20 cellular contexts compared by ENCODE assay signal in the genomic region with DNA sequence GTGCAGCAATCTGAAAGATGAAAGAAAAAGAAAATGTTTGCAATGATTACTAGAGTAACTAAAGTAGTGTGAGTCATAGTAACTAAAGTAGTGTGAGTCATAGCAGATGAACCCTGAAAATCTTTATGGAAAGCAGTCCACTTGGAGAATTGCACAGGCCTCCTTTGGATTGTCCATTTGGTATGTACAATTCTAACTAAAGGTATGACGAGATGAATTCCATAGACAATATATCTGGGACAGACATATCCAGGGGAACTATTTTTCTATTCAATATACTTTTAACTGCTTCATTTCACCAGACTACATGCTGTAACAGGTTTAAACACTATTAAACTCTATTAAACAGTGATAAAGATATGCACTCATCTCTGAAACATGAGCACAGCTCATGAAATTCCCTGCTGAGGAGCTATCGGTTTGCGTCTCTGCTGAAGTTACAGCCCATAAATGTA.
DNase-seq lines count a peak whose midpoint lies in the region; ATAC-seq and TF ChIP-seq lines count a peak whose summit lies in the region.
"Had no signal": no experiment of that assay in that cellular context is flagged by ENCODE, and none has a peak within 500 bp of the region (broad histone marks: within the 10 kb centered on the region; RNA-seq: fewer than 3 reads in every experiment).

No MANE protein-coding gene starts in this region.

- H3K36me3 ChIP-seq in breast epithelium (no peaks in the 10 kb centered on the region), adrenal gland (replicated peaks in 1 of 2) (no peaks in the 10 kb centered on the region)
- H3K36me3 ChIP-seq: gastrocnemius medialis, spleen, transverse colon had no signal

- H3K4me1 ChIP-seq in breast epithelium, result no peaks in the 10 kb centered on the region
- no peaks in the 10 kb centered on the region for H3K4me1 ChIP-seq in adrenal gland (replicated peaks in 1 of 2)
- H3K4me1 ChIP-seq: gastrocnemius medialis, spleen, transverse colon had no signal

- H3K27me3 ChIP-seq in breast epithelium (no peaks in the 10 kb centered on the region), adrenal gland (no peaks in the 10 kb centered on the region)
- H3K27me3 ChIP-seq: gastrocnemius medialis, spleen, transverse colon had no signal

- no peaks in the 10 kb centered on the region for H3K36me3 Mint-ChIP-seq in MCF 10A (ENCODE audit: insufficient read depth, unreplicated experiment)

- POLR2A ChIA-PET in MCF 10A (lab: Yijun Ruan, JAX), result no interaction called here

- no TSS peak for BruUV-seq in MCF 10A (replicated peaks; lab: Mats Ljungman, UMichigan)

- TF ChIP-seq CTCF in MCF 10A (IDR thresholded peaks at IDR 0.05; ENCODE audit: unreplicated experiment) (no peak), breast epithelium (IDR thresholded peaks at IDR 0.05) (no peak), adrenal gland (IDR thresholded peaks at IDR 0.05) (no peak)

- H3K27me3 Mint-ChIP-seq in MCF 10A (ENCODE audit: insufficient read depth, unreplicated experiment), result no peaks in the 10 kb centered on the region

- DNase-seq in MCF 10A (ENCODE audit: unreplicated experiment), result peak; percentile 70
- DNase-seq in breast epithelium (ENCODE audit: low spot score in 2 of 2), result no peak
- peak; percentile 21 for DNase-seq in SW480 (ENCODE audit: low spot score)
- peak; percentile 18 for DNase-seq in fibroblast of the conjunctiva (ENCODE audit: low read depth)
- no peak for DNase-seq in NCI-H2029 treated with DMSO at 0.1 percent for 48 hours (lab: John Stamatoyannopoulos, UW)
- no peak for DNase-seq in activated CD8-positive, alpha-beta memory T cell treated with anti-CD3 and anti-CD28 coated beads, Interleukin-2, amount 50 U/mL, for 48 hours
- no peak for DNase-seq in adrenal gland
- DNase-seq: activated CD4-positive, alpha-beta T cell treated with anti-CD3 and anti-CD28 coated beads, Interleukin-2, amount 50 U/mL, for 4 hours; activated effector memory CD4-positive, alpha-beta T cell treated with Interleukin-2 at 50 U/mL for 16 hours; cerebellar nuclear complex; DMS79 treated with DMSO at 0.1 percent for 48 hours; gastrocnemius medialis; HFFc6; Karpas-422; left colon; NCI-H2171 treated with DMSO at 0.1 percent for 48 hours; nephron progenitor cell; spleen; transverse colon had no signal

- 87 to 90% (median 90%) methylated on average over 3 of the region's 3 CpGs for WGBS in adrenal gland, 4 donors

- H3K4me3 ChIP-seq in breast epithelium, result no peak overlapping the region
- H3K4me3 ChIP-seq in adrenal gland, result no peak overlapping the region
- H3K4me3 ChIP-seq: gastrocnemius medialis, spleen, transverse colon had no signal

- H3K9me3 ChIP-seq in breast epithelium (peaks cover 2 to 3% of the 10 kb centered on the region in 2 donors), adrenal gland (replicated peaks in 1 of 3) (no peaks in the 10 kb centered on the region)
- H3K9me3 ChIP-seq: gastrocnemius medialis, transverse colon had no signal

- H3K27ac Mint-ChIP-seq in MCF 10A (ENCODE audit: low read depth, unreplicated experiment), result peak overlapping the region; percentile 20
- H3K27ac Mint-ChIP-seq: HFFc6, nephron progenitor cell had no signal

- intact Hi-C loops in MCF 10A (cut with micrococcal nuclease), result no loop called here
- intact Hi-C loops in breast epithelium (cut with DNase I; ENCODE audit: low total_unique reads), result no loop called here
- intact Hi-C loops in adrenal gland (cut with DNase I), result no loop called here

- peaks cover 23% of the 10 kb centered on the region for H3K9me3 Mint-ChIP-seq in MCF 10A (ENCODE audit: unreplicated experiment)

- no peak overlapping the region for H3K27ac ChIP-seq in breast epithelium
- no peak overlapping the region for H3K27ac ChIP-seq in adrenal gland
- H3K27ac ChIP-seq: gastrocnemius medialis, spleen, transverse colon had no signal

- no peak overlapping the region for H3K4me3 Mint-ChIP-seq in MCF 10A (ENCODE audit: unreplicated experiment)
- H3K4me3 Mint-ChIP-seq: HFFc6, nephron progenitor cell had no signal

- no peak for TF ChIP-seq POLR2A in breast epithelium (IDR thresholded peaks at IDR 0.05)
- TF ChIP-seq POLR2A in adrenal gland (IDR thresholded peaks at IDR 0.05), result no peak

- ATAC-seq in HG03045 (IDR thresholded peaks at IDR 0.05; ENCODE audit: unreplicated experiment), result no peak
- ATAC-seq: gastrocnemius medialis, left colon had no signal

- CTCF ChIA-PET in MCF 10A (lab: Yijun Ruan, JAX), result interaction anchor here (1.3 kb wide), 1 partner anchor 10 kb away, joined by 3 read pairs; no protein-coding TSS in a partner anchor

- peaks cover 19% of the 10 kb centered on the region for H3K4me1 Mint-ChIP-seq in MCF 10A (ENCODE audit: insufficient read depth, unreplicated experiment)
- H3K4me1 Mint-ChIP-seq: nephron progenitor cell had no signal

Comparison
In these comparisons a context has a peak if more than half of its experiments do, and no peak if none do; other contexts are left out.
1. DNase-seq: peak in MCF 10A (single experiment), SW480 (single experiment) and fibroblast of the conjunctiva (single experiment); none in breast epithelium (0 of 2), NCI-H2029 treated with DMSO at 0.1 percent for 48 hours (single experiment), activated CD8-positive, alpha-beta memory T cell treated with anti-CD3 and anti-CD28 coated beads, Interleukin-2, amount 50 U/mL, for 48 hours (single experiment) and adrenal gland (0 of 7).